8 cellular contexts compared by ENCODE assay signal in the genomic region with DNA sequence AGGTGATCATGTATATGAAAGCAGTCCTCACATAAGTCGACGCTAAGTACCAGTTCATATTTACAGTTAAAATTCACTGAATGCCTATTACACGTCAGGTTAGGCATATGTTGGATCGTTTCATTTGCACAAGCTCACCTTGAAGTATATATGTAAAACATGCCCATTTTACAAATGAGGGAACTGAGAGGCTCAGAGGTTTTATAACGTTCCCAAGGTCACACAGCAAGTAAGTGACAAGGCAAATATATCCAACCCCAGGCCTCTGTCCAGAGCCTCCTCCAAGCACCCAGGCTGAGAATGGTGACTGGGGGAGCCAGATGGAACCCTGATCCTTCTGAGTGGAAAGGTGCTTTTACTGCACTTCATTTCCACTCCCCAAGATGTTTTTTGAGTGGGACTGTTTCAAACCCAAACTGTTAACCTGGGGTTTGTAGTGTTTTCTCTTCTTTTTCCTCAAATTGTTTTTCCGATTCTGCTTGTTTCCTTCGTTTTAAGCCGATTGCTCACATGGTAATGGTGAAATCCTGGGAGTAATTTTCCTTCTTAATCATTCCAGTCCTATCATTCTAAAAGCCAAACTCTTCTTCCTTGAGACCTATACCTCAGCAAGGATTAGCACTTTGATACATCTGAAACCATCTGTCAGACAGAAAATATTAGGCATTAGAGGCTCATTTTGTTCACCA. TPM values are rescaled to one million over a fixed set of nuclear protein-coding genes. Genes with fewer than 3 reads are reported as not detected.
DNase-seq lines count a peak whose midpoint lies in the region; ATAC-seq and TF ChIP-seq lines count a peak whose summit lies in the region.

No MANE protein-coding gene starts in this region.

- no peak for TF ChIP-seq CTCF in AG04449 (IDR thresholded peaks at IDR 0.05; ENCODE audit: insufficient read depth, low read length, missing control alignments)

- H3K9me3 Mint-ChIP-seq in activated CD8-positive, alpha-beta T cell treated with anti-CD3 and anti-CD28 coated beads, Interleukin-2, amount 10 ng/mL, durations not matched to agents 7 days and 5 days (ENCODE audit: insufficient read depth), result no peaks in the 10 kb centered on the region
- peaks cover 0 to 2% (median 0%) of the 10 kb centered on the region in 6 donors for H3K9me3 Mint-ChIP-seq in immature natural killer cell

- H3K36me3 ChIP-seq in H7 (replicated peaks; ENCODE audit: control insufficient read depth, insufficient read depth, low read length) (no peaks in the 10 kb centered on the region), thymus (ENCODE audit: control insufficient read depth, insufficient read depth) (no peaks in the 10 kb centered on the region)

- H3K27me3 Mint-ChIP-seq in activated CD8-positive, alpha-beta T cell treated with anti-CD3 and anti-CD28 coated beads, Interleukin-2, amount 10 ng/mL, durations not matched to agents 7 days and 5 days (ENCODE audit: low read depth), result no peaks in the 10 kb centered on the region
- peaks cover 4 to 20% (median 12%) of the 10 kb centered on the region in 3 donors for H3K27me3 Mint-ChIP-seq in immature natural killer cell (ENCODE audit: low read depth in 3 of 3)

- POLR2A ChIA-PET in AG04449 (lab: Yijun Ruan, JAX), result no interaction called here
- POLR2A ChIA-PET in activated CD8-positive, alpha-beta T cell treated with anti-CD3 and anti-CD28 coated beads, Interleukin-2, amount 10 ng/mL, durations not matched to agents 7 days and 5 days (lab: Charles Lee), result interaction anchor here (0.6 to 3.1 kb wide), 6 partner anchors 14 to 65 kb away, joined by 3 to 17 read pairs (median 6); no protein-coding TSS in a partner anchor

- peaks cover 1% of the 10 kb centered on the region for H3K9me3 ChIP-seq in thymus (ENCODE audit: control insufficient read depth)

- peak overlapping the region; percentile 89 for H3K4me3 ChIP-seq in AG04449 (ENCODE audit: low read depth, low read length)
- H3K4me3 ChIP-seq in H7 (ENCODE audit: insufficient read depth, low read depth, low read length), result peak overlapping the region; percentile 64
- peak overlapping the region; percentile 59 for H3K4me3 ChIP-seq in thymus (ENCODE audit: low read length)

- peaks cover 18% of the 10 kb centered on the region for H3K4me1 Mint-ChIP-seq in activated CD8-positive, alpha-beta T cell treated with anti-CD3 and anti-CD28 coated beads, Interleukin-2, amount 10 ng/mL, durations not matched to agents 7 days and 5 days (ENCODE audit: low read depth)
- H3K4me1 Mint-ChIP-seq in immature natural killer cell, result peaks cover 17 to 30% of the 10 kb centered on the region in 2 donors

- H3K27me3 ChIP-seq in H7 (ENCODE audit: control insufficient read depth, insufficient read depth, low read length) (peaks cover 5% of the 10 kb centered on the region; the same call in 1 of the 2 replicates), thymus (ENCODE audit: control insufficient read depth, insufficient read depth) (no peaks in the 10 kb centered on the region)

- CTCF ChIA-PET in AG04449 (lab: Yijun Ruan, JAX), result interaction anchor here (0.9 to 4.8 kb wide), 5 partner anchors 9 to 474 kb away, joined by 3 to 28 read pairs (median 5); no protein-coding TSS in a partner anchor
- CTCF ChIA-PET in activated CD8-positive, alpha-beta T cell treated with anti-CD3 and anti-CD28 coated beads, Interleukin-2, amount 10 ng/mL, durations not matched to agents 7 days and 5 days (lab: Charles Lee), result interaction anchor here (1.0 to 2.5 kb wide), 7 partner anchors 20 to 73 kb away, joined by 3 to 10 read pairs (median 5); no protein-coding TSS in a partner anchor

- H3K27ac ChIP-seq in thymus (ENCODE audit: low read depth), result no peak overlapping the region

- peak overlapping the region; percentile 81 for H3K4me3 Mint-ChIP-seq in activated CD8-positive, alpha-beta T cell treated with anti-CD3 and anti-CD28 coated beads, Interleukin-2, amount 10 ng/mL, durations not matched to agents 7 days and 5 days
- peak overlapping the region; percentile 96 to 99 (median 98) for H3K4me3 Mint-ChIP-seq in immature natural killer cell

- WGBS in thymus, result 82% methylated on average over 8 of the region's 8 CpGs

- DNase-seq in AG04449 (ENCODE audit: low read depth, low spot score), result no peak
- DNase-seq in H7, result peak; percentile 24
- no peak for DNase-seq in activated CD8-positive, alpha-beta T cell treated with anti-CD3 and anti-CD28 coated beads, Interleukin-2, amount 10 ng/mL, durations not matched to agents 7 days and 5 days
- DNase-seq in immature natural killer cell, result no peak
- no peak for DNase-seq in stimulated activated CD4-positive, alpha-beta T cell treated with anti-CD3 and anti-CD28 coated beads, Interleukin-12 subunit alpha, Interleukin-12 subunit beta, amount 100 ng/mL, for 4 hours

- H3K36me3 Mint-ChIP-seq in activated CD8-positive, alpha-beta T cell treated with anti-CD3 and anti-CD28 coated beads, Interleukin-2, amount 10 ng/mL, durations not matched to agents 7 days and 5 days (ENCODE audit: low read depth), result no peaks in the 10 kb centered on the region
- peaks cover 0 to 5% (median 2%) of the 10 kb centered on the region in 3 donors for H3K36me3 Mint-ChIP-seq in immature natural killer cell

- ATAC-seq in activated CD8-positive, alpha-beta T cell treated with anti-CD3 and anti-CD28 coated beads, Interleukin-2, amount 10 ng/mL, durations not matched to agents 7 days and 5 days, result no peak
- ATAC-seq in HG02938 (IDR thresholded peaks at IDR 0.05; ENCODE audit: unreplicated experiment), result no peak
- no peak for ATAC-seq in esophagus mucosa

- H3K27ac Mint-ChIP-seq in activated CD8-positive, alpha-beta T cell treated with anti-CD3 and anti-CD28 coated beads, Interleukin-2, amount 10 ng/mL, durations not matched to agents 7 days and 5 days, result peak overlapping the region; percentile 96
- peak overlapping the region; percentile 96 to 98 (median 97) for H3K27ac Mint-ChIP-seq in immature natural killer cell

- peaks cover 4% of the 10 kb centered on the region for H3K4me1 ChIP-seq in thymus (ENCODE audit: control insufficient read depth, insufficient read depth, low read length)

RNA-seq across cellular contexts. Expression of a gene that starts 0.8 kb away (rescaled TPM):
- 55.3 and 81.1 TPM in 2 replicates for total RNA-seq in H7 (2014; rRNA removed; shearing (Covaris generic))
- 10 to 100 TPM; 11.1 to 13.9 TPM for total RNA-seq in activated CD8-positive, alpha-beta T cell treated with anti-CD3 and anti-CD28 coated beads, Interleukin-2, amount 10 ng/mL, durations not matched to agents 7 days and 5 days
- polyA plus RNA-seq in immature natural killer cell (10 to 100 TPM; 34.8 to 51.6 (median 36.9) TPM), thymus (65.3 TPM)
- 14.8 TPM for total RNA-seq in esophagus mucosa

RNA-seq across cellular contexts. Expression of a gene that starts 52.0 kb away (rescaled TPM):
- total RNA-seq in H7 (2014; rRNA removed; shearing (Covaris generic)), result 25.1 and 28.1 TPM in 2 replicates
- 10 to 100 TPM; 62.3 to 65.5 TPM for total RNA-seq in activated CD8-positive, alpha-beta T cell treated with anti-CD3 and anti-CD28 coated beads, Interleukin-2, amount 10 ng/mL, durations not matched to agents 7 days and 5 days
- 10 to 100 TPM; 17.1 to 58.8 (median 22.1) TPM for polyA plus RNA-seq in immature natural killer cell
- 27.4 TPM for polyA plus RNA-seq in thymus
- total RNA-seq in esophagus mucosa, result 8.5 TPM
